ENCODE assay signal across 8 cellular contexts in the genomic region with DNA sequence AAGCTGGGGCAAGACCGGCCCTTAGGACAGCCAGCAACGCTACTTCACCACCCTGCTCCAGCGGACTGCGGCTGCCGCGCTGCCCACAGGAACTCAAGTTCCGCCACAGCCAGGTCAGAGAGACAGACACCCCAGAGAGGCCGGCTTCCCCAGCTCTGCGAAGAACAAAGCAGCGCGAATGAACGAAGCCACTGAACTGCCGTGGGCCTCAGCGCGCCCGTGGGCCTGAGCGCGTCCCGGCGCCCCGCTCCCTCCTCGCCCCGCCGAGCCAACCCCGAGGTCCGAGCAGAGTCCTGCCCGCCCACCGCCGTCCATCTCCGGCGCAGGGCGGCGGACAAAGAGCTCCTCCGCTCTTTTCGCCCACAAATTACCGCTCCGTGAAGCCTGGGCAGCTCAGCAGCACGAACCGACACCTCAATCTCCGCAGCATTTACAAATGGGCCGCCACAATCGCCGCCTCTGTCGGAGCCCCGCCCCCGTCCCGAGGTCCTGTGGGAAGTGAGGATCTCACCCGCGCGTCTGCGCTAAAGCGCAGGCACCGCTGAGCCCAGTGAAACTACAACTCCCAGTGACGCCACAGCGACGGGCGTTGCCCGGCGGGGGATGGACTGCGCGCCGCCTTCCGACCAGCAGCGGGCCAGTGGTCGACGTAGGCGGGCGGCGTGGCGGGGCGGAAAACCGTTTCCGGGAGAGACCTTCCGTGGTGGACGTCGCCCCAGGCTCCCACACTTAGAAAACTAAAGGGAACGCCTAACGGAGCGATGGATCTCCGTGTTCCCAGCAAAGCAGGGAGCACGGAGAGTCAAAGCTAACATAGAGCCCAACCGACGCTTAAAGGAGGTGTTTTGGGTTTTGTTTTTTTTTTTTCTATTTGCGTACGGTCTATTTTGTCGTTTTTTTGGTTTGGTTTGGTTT.
A peak's percentile ranks its signal among the peaks of the same experiment; 100 is the strongest.
DNase-seq lines count a peak whose midpoint lies in the region; ATAC-seq and TF ChIP-seq lines count a peak whose summit lies in the region.

No MANE protein-coding gene starts in this region.

- peak overlapping the region; percentile 87 to 92 for H3K27ac Mint-ChIP-seq in T-cell

- CTCF ChIA-PET in T-cell (lab: Charles Lee): interaction anchor here in 1 of 2 donors (0.7 kb wide), 1 partner anchor 46 kb away, joined by 4 read pairs; no protein-coding TSS in a partner anchor

- H3K9me3 Mint-ChIP-seq in T-cell: no peaks in the 10 kb centered on the region

- WGBS in heart right ventricle, 2 donors: 1% methylated on average over 86 of the region's 86 CpGs
- 1% methylated on average over 25 to 83 of the region's 86 CpGs for WGBS in upper lobe of left lung, 2 donors

- peak overlapping the region; percentile 65 to 96 (median 81) for H3K4me3 ChIP-seq in heart right ventricle
- H3K4me3 ChIP-seq in upper lobe of left lung: peak overlapping the region; percentile 80 to 91 (median 83)

- H3K4me1 ChIP-seq in heart right ventricle (peaks cover 0 to 18% (median 10%) of the 10 kb centered on the region in 9 donors), upper lobe of left lung (peaks cover 5 to 9% (median 7%) of the 10 kb centered on the region in 4 donors)

- POLR2A ChIA-PET in T-cell (lab: Charles Lee): interaction anchor here (0.5 to 0.7 kb wide), 2 partner anchors 13 to 414 kb away, joined by 3 to 4 read pairs; no protein-coding TSS in a partner anchor

- H3K27me3 ChIP-seq in heart right ventricle: no peaks in the 10 kb centered on the region
- no peaks in the 10 kb centered on the region for H3K27me3 ChIP-seq in upper lobe of left lung

- peak overlapping the region; percentile 96 to 98 (median 97) for H3K4me3 Mint-ChIP-seq in T-cell

- peak in 3 of 4 donors; percentile 20 to 89 (median 77) for TF ChIP-seq POLR2A in upper lobe of left lung (IDR thresholded peaks at IDR 0.05)

- H3K36me3 ChIP-seq in heart right ventricle: no peaks in the 10 kb centered on the region
- no peaks in the 10 kb centered on the region for H3K36me3 ChIP-seq in upper lobe of left lung

- H3K9me3 ChIP-seq in heart right ventricle (no peaks in the 10 kb centered on the region), upper lobe of left lung (no peaks in the 10 kb centered on the region)

- no peaks in the 10 kb centered on the region for H3K27me3 Mint-ChIP-seq in T-cell

- H3K36me3 Mint-ChIP-seq in T-cell: no peaks in the 10 kb centered on the region

- peak in 1 of 4 donors; percentile 41 for TF ChIP-seq EP300 in upper lobe of left lung (IDR thresholded peaks at IDR 0.05)

- peaks cover 0 to 17% (median 12%) of the 10 kb centered on the region in 3 donors for H3K4me1 Mint-ChIP-seq in T-cell

- peak; percentile 93 for ATAC-seq in HG02840 (IDR thresholded peaks at IDR 0.05; ENCODE audit: low FRiP score, unreplicated experiment)
- ATAC-seq in T-cell (replicated peaks in 1 of 4): peak; percentile 99 to 100 (median 100)
- peak; percentile 100 for ATAC-seq in heart right ventricle
- ATAC-seq in upper lobe of left lung (ENCODE audit: low FRiP score in 2 of 2): peak; percentile 100

- DNase-seq in GM13976 (ENCODE audit: low spot score) (peak; percentile 93), NCI-H146 (lab: John Stamatoyannopoulos, UW) (peak; percentile 97), T-cell (peak; percentile 77 to 95 (median 89)), amniotic epithelial cell (ENCODE audit: low read depth) (peak; percentile 97), heart right ventricle (peak; percentile 98), posterior cingulate gyrus (peak; percentile 91 to 100 (median 98)), upper lobe of left lung (peak; percentile 98 to 99)

- H3K27ac ChIP-seq in heart right ventricle (peak overlapping the region; percentile 95 to 99 (median 98)), upper lobe of left lung (peak overlapping the region; percentile 84 to 94 (median 90))

- intact Hi-C loops in heart right ventricle (cut with DNase I) (loop anchor here in 1 of 10 donors (2.0 kb wide), 1 partner anchor 46 kb away; no protein-coding TSS in a partner anchor), posterior cingulate gyrus (cut with DNase I) (no loop called here)

- in situ Hi-C loops in GM13976 (cut with MboI; ENCODE audit: low sequenced_read_pairs, unreplicated experiment): no loop called here

- no peak for TF ChIP-seq CTCF in GM13976 (IDR thresholded peaks at IDR 0.05; ENCODE audit: borderline replicate concordance, control extremely low read depth, extremely low read depth, insufficient read depth, missing control alignments)
- TF ChIP-seq CTCF in heart right ventricle (IDR thresholded peaks at IDR 0.05): peak in 5 of 9 donors; percentile 12 to 40 (median 29)
- TF ChIP-seq CTCF in upper lobe of left lung (IDR thresholded peaks at IDR 0.05): peak in 4 of 6 experiments; percentile 14 to 57 (median 36)

Comparison
In these comparisons a context has a peak if more than half of its experiments do, and no peak if none do; other contexts are left out.
1. Peak in every context shown above with its lines: DNase-seq, ATAC-seq, H3K4me3 ChIP-seq and H3K27ac ChIP-seq.